In the genomic region with DNA sequence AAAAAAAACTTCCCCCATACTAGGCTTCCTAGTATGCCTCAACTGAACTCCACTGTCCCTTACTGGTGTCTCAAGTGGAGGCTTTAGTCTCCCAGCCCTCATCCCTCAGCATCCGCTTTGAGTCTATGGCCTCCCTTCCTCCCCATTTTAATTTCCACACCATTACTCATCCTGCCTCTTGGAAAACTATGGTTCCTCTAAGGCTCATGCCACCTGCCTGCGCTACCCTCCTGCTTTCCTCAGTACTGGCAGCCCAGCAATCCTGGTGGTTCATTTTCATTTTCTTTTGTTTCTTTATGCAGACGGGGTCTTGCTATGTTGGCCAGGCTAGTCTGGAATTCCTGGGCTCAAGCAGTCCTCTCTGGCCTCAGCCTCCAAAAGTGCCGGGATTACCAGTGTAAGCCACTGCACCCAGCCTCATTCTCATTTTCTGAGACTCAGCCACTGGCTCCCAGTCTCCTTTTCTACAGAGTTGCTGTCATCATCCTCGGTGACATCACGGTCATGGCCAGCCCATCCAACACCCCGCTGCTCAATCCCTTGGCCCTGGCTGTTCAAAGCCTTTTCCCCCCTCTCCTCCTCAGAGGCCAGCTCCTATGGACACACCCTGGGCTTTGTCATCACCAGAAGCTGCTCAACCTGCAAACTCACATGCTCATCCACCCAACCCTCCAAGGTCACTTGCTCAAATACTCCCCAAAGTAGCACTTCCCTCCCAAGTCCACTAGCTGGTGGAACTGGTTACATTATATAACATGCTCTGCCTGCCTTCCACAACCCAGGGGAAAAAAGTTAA, we compare ENCODE assay signal across 9 cellular contexts. TPM values are rescaled to one million over a fixed set of nuclear protein-coding genes. Genes with fewer than 3 reads are reported as not detected.
A peak's percentile ranks its signal among the peaks of the same experiment; 100 is the strongest.
DNase-seq lines count a peak whose midpoint lies in the region; ATAC-seq and TF ChIP-seq lines count a peak whose summit lies in the region.
"Had no signal": no experiment of that assay in that cellular context is flagged by ENCODE, and none has a peak within 500 bp of the region (broad histone marks: within the 10 kb centered on the region; RNA-seq: fewer than 3 reads in every experiment).

No MANE protein-coding gene starts in this region.

- no peaks in the 10 kb centered on the region for H3K36me3 Mint-ChIP-seq in activated T-cell treated with anti-CD3 and anti-CD28 coated beads, Interleukin-2, amount 50 U/mL, for 4 hours (ENCODE audit: insufficient read depth)
- H3K36me3 Mint-ChIP-seq in activated naive CD8-positive, alpha-beta T cell treated with anti-CD3 and anti-CD28 coated beads, Interleukin-2, amount 50 U/mL, for 24 hours (ENCODE audit: low read depth): peaks cover 3% of the 10 kb centered on the region
- no peaks in the 10 kb centered on the region; a peak in 1 of 7 replicates for H3K36me3 Mint-ChIP-seq in H9 (ENCODE audit: insufficient read depth in 1 of 3, low read depth in 3 of 3)

- no peak overlapping the region for H3K18ac ChIP-seq in H9 (ENCODE audit: insufficient read length, low read depth, low read length)

- intact Hi-C loops in lower lobe of right lung (cut with DNase I): no loop called here

- H4K8ac ChIP-seq in H9 (replicated peaks; ENCODE audit: insufficient read length, low read depth, low read length): no peak overlapping the region

- no peaks in the 10 kb centered on the region for H4K20me1 ChIP-seq in H9 (ENCODE audit: control insufficient read depth, insufficient read depth, insufficient read length)

- H3K23ac ChIP-seq in H9 (ENCODE audit: insufficient read length, low read depth, low read length): no peak overlapping the region

- no peak overlapping the region for H2BK5ac ChIP-seq in H9 (ENCODE audit: insufficient read length, low read length)

- peak overlapping the region; percentile 52 for H3K4me3 Mint-ChIP-seq in activated T-cell treated with anti-CD3 and anti-CD28 coated beads, Interleukin-2, amount 50 U/mL, for 4 hours
- H3K4me3 Mint-ChIP-seq in activated naive CD8-positive, alpha-beta T cell treated with anti-CD3 and anti-CD28 coated beads, Interleukin-2, amount 50 U/mL, for 24 hours: peak overlapping the region; percentile 44
- peak overlapping the region in 1 of 2 experiments; percentile 53; a peak in 3 of 5 replicates for H3K4me3 Mint-ChIP-seq in H9

- H3K4ac ChIP-seq in H9 (ENCODE audit: low read depth, low read length): no peak overlapping the region

- H3K4me3 ChIP-seq in lower lobe of right lung (no peak overlapping the region), thymus (ENCODE audit: low read length) (no peak overlapping the region)

- H3T11ph ChIP-seq in H9 (ENCODE audit: low read length): no peak overlapping the region

- no peak overlapping the region for H3K9ac ChIP-seq in H9 (ENCODE audit: extremely low read depth, insufficient read length, low read length)

- no peaks in the 10 kb centered on the region for H3K27me3 Mint-ChIP-seq in activated T-cell treated with anti-CD3 and anti-CD28 coated beads, Interleukin-2, amount 50 U/mL, for 4 hours (ENCODE audit: low read depth)
- no peaks in the 10 kb centered on the region for H3K27me3 Mint-ChIP-seq in activated naive CD8-positive, alpha-beta T cell treated with anti-CD3 and anti-CD28 coated beads, Interleukin-2, amount 50 U/mL, for 24 hours
- no peaks in the 10 kb centered on the region; the same call in 1 of the 2 replicates for H3K27me3 Mint-ChIP-seq in H9 (ENCODE audit: low read depth)

- H2BK15ac ChIP-seq in H9 (ENCODE audit: low read depth, low read length): no peak overlapping the region

- no peaks in the 10 kb centered on the region for H3K79me1 ChIP-seq in H9 (ENCODE audit: insufficient read depth, low read depth, low read length, poor library complexity, severe bottlenecking)

- H3K4me2 ChIP-seq in H9 (ENCODE audit: insufficient read depth, insufficient read length, low read length): no peak overlapping the region

- no peak overlapping the region for H3K56ac ChIP-seq in H9 (ENCODE audit: insufficient read length, low read depth, low read length)

- H3K14ac ChIP-seq in H9 (ENCODE audit: insufficient read depth, low read length): no peak overlapping the region

- H4K91ac ChIP-seq in H9 (ENCODE audit: insufficient read length, low read depth, low read length): no peak overlapping the region

- peaks cover 71% of the 10 kb centered on the region for H3K4me1 Mint-ChIP-seq in activated T-cell treated with anti-CD3 and anti-CD28 coated beads, Interleukin-2, amount 50 U/mL, for 4 hours (ENCODE audit: low read depth)
- H3K4me1 Mint-ChIP-seq in activated naive CD8-positive, alpha-beta T cell treated with anti-CD3 and anti-CD28 coated beads, Interleukin-2, amount 50 U/mL, for 24 hours: peaks cover 88% of the 10 kb centered on the region
- peaks cover 33 to 36% of the 10 kb centered on the region in 2 experiments for H3K4me1 Mint-ChIP-seq in H9

- peaks cover 42% of the 10 kb centered on the region for H3K4me1 ChIP-seq in lower lobe of right lung
- peaks cover 14% of the 10 kb centered on the region for H3K4me1 ChIP-seq in thymus (ENCODE audit: control insufficient read depth, insufficient read depth, low read length)
- H3K4me1 ChIP-seq in H9 (ENCODE audit: insufficient read depth, low read length): peaks cover 3% of the 10 kb centered on the region

- H3K27me3 ChIP-seq in lower lobe of right lung (ENCODE audit: low read depth) (no peaks in the 10 kb centered on the region), thymus (ENCODE audit: control insufficient read depth, insufficient read depth) (no peaks in the 10 kb centered on the region), H9 (ENCODE audit: insufficient read depth, low read length) (no peaks in the 10 kb centered on the region)

- no peak overlapping the region for H2BK20ac ChIP-seq in H9 (ENCODE audit: low read depth, low read length, poor library complexity, severe bottlenecking)

- no peak for TF ChIP-seq CTCF in lower lobe of right lung (IDR thresholded peaks at IDR 0.05)
- no peak for TF ChIP-seq CTCF in H9 (conservative IDR thresholded peaks at IDR 0.05)

- H3K23me2 ChIP-seq in H9 (ENCODE audit: insufficient read length, low read depth, low read length, poor library complexity, severe bottlenecking): peaks cover 11% of the 10 kb centered on the region

- ATAC-seq in activated T-cell treated with anti-CD3 and anti-CD28 coated beads, Interleukin-2, amount 50 U/mL, for 4 hours: no peak
- no peak for ATAC-seq in activated naive CD8-positive, alpha-beta T cell treated with anti-CD3 and anti-CD28 coated beads, Interleukin-2, amount 50 U/mL, for 24 hours
- ATAC-seq in lower lobe of right lung (no peak), HG02970 (IDR thresholded peaks at IDR 0.05; ENCODE audit: low FRiP score, unreplicated experiment) (no peak)

- H3K79me2 ChIP-seq in H9 (ENCODE audit: insufficient read depth, low read length): no peaks in the 10 kb centered on the region

- H3K36me3 ChIP-seq in lower lobe of right lung (no peaks in the 10 kb centered on the region), thymus (ENCODE audit: control insufficient read depth, insufficient read depth) (peaks cover 3% of the 10 kb centered on the region)

- whole genome bisulfite sequencing in thymus: 98% methylated on average over 7 of the region's 7 CpGs
- no CpG with 5 or more reads among the region's 7 CpGs for WGBS in H9 (ENCODE audit: extremely low coverage, insufficient read length, low lambda C conversion rate)

- H2BK120ac ChIP-seq in H9 (ENCODE audit: low read depth, low read length, poor library complexity, severe bottlenecking): no peak overlapping the region

- H3K9me3 ChIP-seq in lower lobe of right lung (no peaks in the 10 kb centered on the region), thymus (ENCODE audit: control insufficient read depth) (no peaks in the 10 kb centered on the region), H9 (ENCODE audit: control insufficient read depth, low read depth, low read length) (no peaks in the 10 kb centered on the region)

- peak overlapping the region; percentile 32 for H3K27ac Mint-ChIP-seq in activated naive CD8-positive, alpha-beta T cell treated with anti-CD3 and anti-CD28 coated beads, Interleukin-2, amount 50 U/mL, for 24 hours
- 0 out of 7 replicates have a peak overlapping the region, but pooled peaks of 1 of the 3 experiments have one; percentile 11 for H3K27ac Mint-ChIP-seq in H9

- no peak for DNase-seq in activated T-cell treated with anti-CD3 and anti-CD28 coated beads, Interleukin-2, amount 50 U/mL, for 4 hours
- DNase-seq in activated T-cell treated with anti-CD3 and anti-CD28 coated beads, Interleukin-2, amount 50 U/mL, for 1 hour: no peak
- DNase-seq in activated naive CD8-positive, alpha-beta T cell treated with anti-CD3 and anti-CD28 coated beads, Interleukin-2, amount 50 U/mL, for 24 hours: no peak
- no peak for DNase-seq in lower lobe of right lung
- DNase-seq in H9: no peak
- no peak for DNase-seq in dedifferentiated amniotic fluid mesenchymal stem cell (ENCODE audit: extremely low spot score)
- DNase-seq: stimulated activated CD8-positive, alpha-beta memory T cell treated with anti-CD3 and anti-CD28 coated beads, Interleukin-4, amount 100 ng/mL, for 48 hours had no signal

- no peak overlapping the region for H2BK12ac ChIP-seq in H9 (ENCODE audit: insufficient read length, low read depth, low read length)

- H3K9me3 Mint-ChIP-seq in activated T-cell treated with anti-CD3 and anti-CD28 coated beads, Interleukin-2, amount 50 U/mL, for 4 hours: no peaks in the 10 kb centered on the region
- H3K9me3 Mint-ChIP-seq in activated naive CD8-positive, alpha-beta T cell treated with anti-CD3 and anti-CD28 coated beads, Interleukin-2, amount 50 U/mL, for 24 hours: no peaks in the 10 kb centered on the region
- H3K9me3 Mint-ChIP-seq in H9: no peaks in the 10 kb centered on the region; a peak in 2 of 5 replicates

- H3K27ac ChIP-seq in lower lobe of right lung: peak overlapping the region; percentile 99
- H3K27ac ChIP-seq in thymus (ENCODE audit: low read depth): peak overlapping the region; percentile 38
- no peak overlapping the region for H3K27ac ChIP-seq in H9 (ENCODE audit: insufficient read length, low read depth, low read length)

- H2AK5ac ChIP-seq in H9 (ENCODE audit: insufficient read length, low read length): no peak overlapping the region

- H2AFZ ChIP-seq in H9 (ENCODE audit: low read length): no peak overlapping the region

- no peak overlapping the region for H4K5ac ChIP-seq in H9 (ENCODE audit: insufficient read length, low read depth, low read length)

RNA-seq across cellular contexts. Expression of a gene that starts 2.3 kb away (rescaled TPM):
- 10 to 100 TPM; 46.7 to 53.0 (median 48.3) TPM for total RNA-seq in activated T-cell treated with anti-CD3 and anti-CD28 coated beads, Interleukin-2, amount 50 U/mL, for 4 hours
- total RNA-seq in lower lobe of right lung (34.1 TPM), H9 (2021) (26.3 and 30.2 TPM in 2 replicates)
- polyA plus RNA-seq in thymus: 27.5 TPM

RNA-seq across cellular contexts. Expression of a gene that starts 17.1 kb away (rescaled TPM):
- total RNA-seq in activated T-cell treated with anti-CD3 and anti-CD28 coated beads, Interleukin-2, amount 50 U/mL, for 4 hours: 10 to 100 TPM in 1 of 3 donors, 1 to 10 TPM in 2; 7.7 to 12.7 (median 9.5) TPM
- 68.1 TPM for total RNA-seq in lower lobe of right lung
- 104 TPM for polyA plus RNA-seq in thymus
- 21.6 and 22.5 TPM in 2 replicates for total RNA-seq in H9 (2021)

RNA-seq across cellular contexts. Expression of a gene that starts 22.8 kb away (rescaled TPM):
- 10 to 100 TPM; 27.6 to 28.3 (median 28.1) TPM for total RNA-seq in activated T-cell treated with anti-CD3 and anti-CD28 coated beads, Interleukin-2, amount 50 U/mL, for 4 hours
- total RNA-seq in lower lobe of right lung (27.4 TPM), H9 (2021) (38.7 and 39.5 TPM in 2 replicates)
- 24.5 TPM for polyA plus RNA-seq in thymus

RNA-seq across cellular contexts. Expression of a gene that starts 31.7 kb away (rescaled TPM):
- total RNA-seq in activated T-cell treated with anti-CD3 and anti-CD28 coated beads, Interleukin-2, amount 50 U/mL, for 4 hours: 10 to 100 TPM; 38.7 to 43.7 (median 39.2) TPM
- total RNA-seq in lower lobe of right lung: 94.8 TPM
- 66.7 TPM for polyA plus RNA-seq in thymus
- 168 and 173 TPM in 2 replicates for total RNA-seq in H9 (2021)

RNA-seq across cellular contexts. Expression of a gene that starts 35.7 kb away (rescaled TPM):
- 10 to 100 TPM; 61.5 to 78.5 (median 76.7) TPM for total RNA-seq in activated T-cell treated with anti-CD3 and anti-CD28 coated beads, Interleukin-2, amount 50 U/mL, for 4 hours
- total RNA-seq in lower lobe of right lung (28.5 TPM), H9 (2021) (279 and 283 TPM in 2 replicates)
- 32.8 TPM for polyA plus RNA-seq in thymus
